8 cellular contexts compared by ENCODE assay signal in the genomic region with DNA sequence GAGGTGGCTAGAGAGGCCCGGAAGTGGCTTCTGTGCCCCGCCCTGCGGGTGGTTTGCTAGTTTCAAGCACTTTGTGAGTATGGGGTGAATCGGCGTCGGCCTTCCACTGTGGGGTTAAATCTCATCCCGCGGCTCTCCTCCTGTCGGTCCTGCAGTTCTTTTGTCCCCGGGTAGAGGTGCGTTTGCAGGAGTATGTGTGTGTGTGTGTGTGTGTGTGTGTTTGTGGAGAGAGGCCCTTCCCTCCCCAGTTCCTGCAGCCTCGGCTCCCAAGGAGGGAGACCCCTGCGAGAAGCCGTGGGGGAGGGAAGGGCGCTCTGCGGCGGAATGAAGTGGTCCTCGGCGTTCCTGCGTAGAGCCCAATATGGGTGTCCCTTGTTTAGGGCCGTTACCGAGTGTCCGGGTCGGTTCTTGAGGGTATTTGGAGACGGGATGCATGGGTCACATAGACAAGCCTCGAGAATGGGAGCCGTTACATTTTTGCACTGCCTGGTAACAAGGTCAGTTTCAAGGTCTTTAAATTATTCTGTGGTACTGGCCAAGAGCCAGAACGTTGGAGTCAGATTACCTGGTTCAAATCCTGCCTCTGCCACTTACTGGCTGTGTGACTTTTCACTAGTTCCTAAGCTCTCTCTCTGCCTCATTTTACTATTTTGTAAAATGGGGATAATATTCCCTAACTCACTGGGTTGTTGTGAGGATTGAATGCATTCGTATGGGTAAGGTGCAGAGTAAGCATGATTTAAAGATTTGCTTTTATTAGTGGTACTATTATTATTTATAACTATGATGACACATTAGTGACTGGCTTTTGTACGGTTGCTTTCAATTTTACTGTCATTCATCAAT. TPM values are rescaled to one million over a fixed set of nuclear protein-coding genes. Genes with fewer than 3 reads are reported as not detected.
DNase-seq lines count a peak whose midpoint lies in the region; TF ChIP-seq lines count a peak whose summit lies in the region.

A gene (plus strand): TSS at position 56 of the 846 bp plus-strand sequence. CDS start 9,640 bp downstream, outside the sequence.

- peak within 1 kb of the TSS; percentile 81 for H3K4me2 ChIP-seq in OCI-LY7 (ENCODE audit: low read length)

- no peaks in the 10 kb centered on the region; the same call in 1 of the 2 replicates for H3K9me2 ChIP-seq in OCI-LY7 (ENCODE audit: insufficient read depth, low read length)

- H3K9me3 ChIP-seq in OCI-LY7 (ENCODE audit: low read length): peaks cover 18% of the 10 kb centered on the region

- H3K4me3 ChIP-seq in OCI-LY7 (ENCODE audit: low read depth, low read length, poor library complexity, severe bottlenecking) (peak within 1 kb of the TSS; percentile 79), epithelial cell of proximal tubule (ENCODE audit: low read depth, low read length) (peak within 1 kb of the TSS; percentile 84)

- DNase-seq in D341Med (ENCODE audit: low spot score) (peak; percentile 87), GM20000 (ENCODE audit: low spot score) (peak; percentile 84), HT-29 (ENCODE audit: low spot score) (peak; percentile 77), OCI-LY7 (ENCODE audit: low spot score) (peak; percentile 85), activated T-cell treated with anti-CD3 and anti-CD28 coated beads for 24 hours (ENCODE audit: low read depth) (peak; percentile 76), epithelial cell of proximal tubule (ENCODE audit: low read depth) (no peak), mucosa of gallbladder (ENCODE audit: low spot score) (peak; percentile 85)
- peak; percentile 64 to 76 for DNase-seq in stimulated activated CD8-positive, alpha-beta memory T cell treated with anti-CD3 and anti-CD28 coated beads, Interleukin-4, amount 100 ng/mL, for 4 hours (ENCODE audit: low read depth in 2 of 2, low spot score in 1 of 2)

- POLR2A ChIA-PET in OCI-LY7 (lab: Charles Lee): interaction anchor here (0.8 to 1.6 kb wide), 2 partner anchors 12 to 102 kb away, joined by 3 read pairs; no protein-coding TSS in a partner anchor

- BruUV-seq in OCI-LY7 (replicated peaks; lab: Mats Ljungman, UMichigan): TSS peak; percentile 89

- H3K36me3 ChIP-seq in OCI-LY7 (ENCODE audit: insufficient read depth, low read length): peaks cover 15% of the 10 kb centered on the region

- H2AFZ ChIP-seq in OCI-LY7 (ENCODE audit: low read length): peak within 1 kb of the TSS; percentile 93

- peak within 1 kb of the TSS; percentile 31 for H3K27ac ChIP-seq in OCI-LY7 (ENCODE audit: low read depth, low read length, poor library complexity, severe bottlenecking)

- intact Hi-C loops in OCI-LY7 (cut with micrococcal nuclease; ENCODE audit: unreplicated experiment): loop anchor here (1.0 to 5.0 kb wide), 4 partner anchors 49 to 448 kb away; a partner anchor contains a TSS

- H3K4me1 ChIP-seq in OCI-LY7 (ENCODE audit: insufficient read depth, low read length, poor library complexity, severe bottlenecking): peaks cover 8% of the 10 kb centered on the region

- TF ChIP-seq CTCF in GM20000 (IDR thresholded peaks at IDR 0.05; ENCODE audit: extremely low read depth, missing control alignments) (no peak), OCI-LY7 (conservative IDR thresholded peaks at IDR 0.05; ENCODE audit: low read length) (no peak), epithelial cell of proximal tubule (conservative IDR thresholded peaks at IDR 0.05; ENCODE audit: low read depth, low read length) (no peak)

- H3K79me2 ChIP-seq in OCI-LY7 (ENCODE audit: insufficient read depth, low read depth, low read length): peaks cover 10% of the 10 kb centered on the region; the same call in 1 of the 2 replicates

- H4K20me1 ChIP-seq in OCI-LY7 (ENCODE audit: insufficient read depth, low read length): no peaks in the 10 kb centered on the region

- CTCF ChIA-PET in OCI-LY7 (lab: Charles Lee; ENCODE audit: unreplicated experiment): no interaction called here

RNA-seq across cellular contexts. Expression of the gene that starts here (rescaled TPM):
- 0.53 and 0.60 TPM in 2 replicates for total RNA-seq in HT-29 (2014; rRNA removed; shearing (Covaris generic))
- 2.5 and 3.2 TPM in 2 replicates for total RNA-seq in OCI-LY7 (2014; rRNA removed; shearing (Covaris generic))
- 6.7 and 7.1 TPM in 2 replicates for total RNA-seq in OCI-LY7 (2022)
- 1.8 and 3.6 TPM in 2 replicates for total RNA-seq in epithelial cell of proximal tubule
- total RNA-seq in mucosa of gallbladder: 8.6 TPM

Comparison
In these comparisons a context has a peak if more than half of its experiments do, and no peak if none do; other contexts are left out.
1. Peak in DNase-seq in HT-29; RNA of the gene not detected or under 1 TPM.